Comparison of ENCODE assay signal across 17 cellular contexts in the genomic region with DNA sequence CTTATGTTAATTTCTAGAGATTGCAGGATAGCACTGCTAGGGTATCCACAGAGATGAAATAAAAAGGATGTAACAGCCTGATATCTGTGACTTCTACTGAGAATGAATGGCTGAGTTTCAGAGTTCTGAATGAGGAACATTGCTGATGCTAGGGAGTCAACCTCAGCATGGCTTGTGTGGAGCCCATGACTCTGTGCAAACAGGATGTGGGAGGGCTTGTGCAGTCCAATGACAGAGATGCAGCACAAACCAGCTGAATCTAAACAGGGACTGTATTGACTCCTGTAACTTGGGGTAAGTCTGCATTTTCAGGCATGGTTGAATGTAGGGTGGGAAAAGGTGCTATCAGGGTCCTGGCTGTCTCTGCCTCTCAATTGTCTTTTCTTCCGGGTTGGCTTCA.
"Had no signal": no experiment of that assay in that cellular context is flagged by ENCODE, and none has a peak within 500 bp of the region (broad histone marks: within the 10 kb centered on the region; RNA-seq: fewer than 3 reads in every experiment).

No MANE protein-coding gene starts in this region.

- H3K36me3 ChIP-seq: ovary, tibial nerve, vagina, WERI-Rb-1 had no signal

- H3K4me3 Mint-ChIP-seq: central memory CD8-positive, alpha-beta T cell; neural crest cell had no signal

- H3K4me3 ChIP-seq: body of pancreas, hepatocyte, ovary, tibial nerve, vagina had no signal

- H3K27me3 ChIP-seq: body of pancreas, hepatocyte, ovary, tibial nerve, vagina had no signal

- DNase-seq: activated CD4-positive, alpha-beta T cell treated with anti-CD3 and anti-CD28 coated beads, Interleukin-2, amount 50 U/mL, for 1 hour; activated CD8-positive, alpha-beta memory T cell treated with anti-CD3 and anti-CD28 coated beads, Interleukin-2, amount 50 U/mL, for 48 hours; activated naive CD4-positive, alpha-beta T cell treated with anti-CD3 and anti-CD28 coated beads, Interleukin-2, amount 50 U/mL, for 16 hours; amniotic stem cell; body of pancreas; cortex of kidney; effector CD8-positive, alpha-beta T cell; ovary; stimulated activated CD4-positive, alpha-beta T cell treated with anti-CD3 and anti-CD28 coated beads, Interleukin-15, amount 100 ng/mL, for 24 hours; stimulated activated CD4-positive, alpha-beta T cell treated with anti-CD3 and anti-CD28 coated beads, Interleukin-4, amount 100 ng/mL, for 4 hours; T1000; WERI-Rb-1 had no signal

- H3K9me3 Mint-ChIP-seq: central memory CD8-positive, alpha-beta T cell had no signal

- H3K27ac ChIP-seq: body of pancreas, hepatocyte, ovary, tibial nerve, vagina, WERI-Rb-1 had no signal

- H3K9me3 ChIP-seq: ovary had no signal

- ATAC-seq: body of pancreas had no signal
